ENCODE assay signal across 17 cellular contexts in genomic region chr1:116128669-116129068, GRCh38. TPM values are rescaled to one million over a fixed set of nuclear protein-coding genes. Genes with fewer than 3 reads are reported as not detected.
A peak's percentile ranks its signal among the peaks of the same experiment; 100 is the strongest.
DNase-seq lines count a peak whose midpoint lies in the region; ATAC-seq lines count a peak whose summit lies in the region.
"Had no signal": no experiment of that assay in that cellular context is flagged by ENCODE, and none has a peak within 500 bp of the region (broad histone marks: within the 10 kb centered on the region; RNA-seq: fewer than 3 reads in every experiment).

No MANE protein-coding gene starts in this region.

- peak; percentile 42 to 52 for DNase-seq in activated CD4-positive, alpha-beta T cell treated with anti-CD3 and anti-CD28 coated beads for 4 hours
- peak; percentile 57 for DNase-seq in activated T-cell treated with anti-CD3 and anti-CD28 coated beads for 48 hours (ENCODE audit: low read depth)
- DNase-seq in islet precursor cell: peak; percentile 29
- peak; percentile 70 for DNase-seq in stimulated activated CD8-positive, alpha-beta memory T cell treated with anti-CD3 and anti-CD28 coated beads, Interleukin-4, amount 100 ng/mL, for 48 hours
- DNase-seq in posterior cingulate gyrus: no peak
- DNase-seq in left cardiac atrium: no peak
- DNase-seq: aorta, KG1, NCI-H1417 treated with DMSO at 0.1 percent for 48 hours, NCI-H510A treated with DMSO at 0.1 percent for 48 hours, stomach had no signal

- ATAC-seq in HG03108 (IDR thresholded peaks at IDR 0.05; ENCODE audit: unreplicated experiment): no peak
- no peak for ATAC-seq in left cardiac atrium
- ATAC-seq in HG02884 (IDR thresholded peaks at IDR 0.05; ENCODE audit: unreplicated experiment): no peak
- ATAC-seq: WTC11 had no signal

- intact Hi-C loops in posterior cingulate gyrus (cut with DNase I) (no loop called here), left cardiac atrium (cut with DNase I) (loop anchor here in 1 of 2 donors (10.0 kb wide), 1 partner anchor 324 kb away; no protein-coding TSS in a partner anchor)

RNA-seq across cellular contexts. Expression of gene MAB21L3, which starts 17.5 kb away (rescaled TPM):
- under 1 TPM in 1 of 2 donors, not detected in 1; 0.12 TPM for total RNA-seq in left cardiac atrium
- total RNA-seq: aorta, dermis microvascular lymphatic vessel endothelial cell, H1, neural crest cell, WTC11 had no signal

Comparison
In these comparisons a context has a peak if more than half of its experiments do, and no peak if none do; other contexts are left out.
1. DNase-seq: peak in activated CD4-positive, alpha-beta T cell treated with anti-CD3 and anti-CD28 coated beads for 4 hours (2 of 2), activated T-cell treated with anti-CD3 and anti-CD28 coated beads for 48 hours (single experiment), islet precursor cell (single experiment) and stimulated activated CD8-positive, alpha-beta memory T cell treated with anti-CD3 and anti-CD28 coated beads, Interleukin-4, amount 100 ng/mL, for 48 hours (single experiment); none in posterior cingulate gyrus (0 of 10) and left cardiac atrium (single experiment).